ENCODE assay signal across 10 cellular contexts in genomic region chr1:89844860-89845259, GRCh38. TPM values are rescaled to one million over a fixed set of nuclear protein-coding genes. Genes with fewer than 3 reads are reported as not detected.
DNase-seq lines count a peak whose midpoint lies in the region; ATAC-seq, FAIRE-seq and TF ChIP-seq lines count a peak whose summit lies in the region.
"Had no signal": no experiment of that assay in that cellular context is flagged by ENCODE, and none has a peak within 500 bp of the region (broad histone marks: within the 10 kb centered on the region; RNA-seq: fewer than 3 reads in every experiment).

No MANE protein-coding gene starts in this region.

- H4K20me1 ChIP-seq in OCI-LY1 (ENCODE audit: insufficient read depth, low read length) (no peaks in the 10 kb centered on the region), astrocyte (ENCODE audit: insufficient read depth, low read length) (no peaks in the 10 kb centered on the region), neural progenitor cell (ENCODE audit: low read depth) (peaks cover 59% of the 10 kb centered on the region)

- peaks cover 59 to 71% (median 70%) of the 10 kb centered on the region in 3 donors for H3K4me1 Mint-ChIP-seq in CD8-positive, alpha-beta memory T cell
- H3K4me1 Mint-ChIP-seq in astrocyte (ENCODE audit: low read depth, unreplicated experiment) (peaks cover 7% of the 10 kb centered on the region), neural progenitor cell (peaks cover 41% of the 10 kb centered on the region)

- no peaks in the 10 kb centered on the region for H3K9me3 ChIP-seq in CD8-positive, alpha-beta memory T cell (ENCODE audit: low read length)
- H3K9me3 ChIP-seq in OCI-LY1 (ENCODE audit: low read length) (no peaks in the 10 kb centered on the region), astrocyte (ENCODE audit: insufficient read depth, low read depth, low read length) (no peaks in the 10 kb centered on the region), neural progenitor cell (ENCODE audit: low read depth) (no peaks in the 10 kb centered on the region), left ventricle myocardium inferior (replicated peaks) (no peaks in the 10 kb centered on the region)
- H3K9me3 ChIP-seq: tibial artery had no signal

- H3K36me3 ChIP-seq in CD8-positive, alpha-beta memory T cell (ENCODE audit: insufficient read depth, low read length) = no peaks in the 10 kb centered on the region
- peaks cover 41% of the 10 kb centered on the region; the same call in 1 of the 2 replicates for H3K36me3 ChIP-seq in OCI-LY1 (ENCODE audit: insufficient read depth, low read length)
- no peaks in the 10 kb centered on the region for H3K36me3 ChIP-seq in astrocyte (ENCODE audit: insufficient read depth, low read length)
- H3K36me3 ChIP-seq in neural progenitor cell = peaks cover 10% of the 10 kb centered on the region
- H3K36me3 ChIP-seq in left ventricle myocardium inferior = no peaks in the 10 kb centered on the region
- H3K36me3 ChIP-seq: tibial artery had no signal

- H3F3A ChIP-seq in OCI-LY1 (ENCODE audit: insufficient read depth, low read length) = 0 out of 2 replicates have a peak, but pooled peaks cover 6% of the 10 kb centered on the region
- H3F3A ChIP-seq in neural progenitor cell (ENCODE audit: low read depth) = peaks cover 8% of the 10 kb centered on the region

- H3K36me3 Mint-ChIP-seq in CD8-positive, alpha-beta memory T cell = peaks cover 0 to 32% (median 4%) of the 10 kb centered on the region in 3 donors
- no peaks in the 10 kb centered on the region for H3K36me3 Mint-ChIP-seq in astrocyte (ENCODE audit: low read depth, unreplicated experiment)
- peaks cover 17% of the 10 kb centered on the region for H3K36me3 Mint-ChIP-seq in neural progenitor cell

- CTCF ChIA-PET in CD8-positive, alpha-beta memory T cell (lab: Charles Lee) = no interaction called here

- H3K4me1 ChIP-seq in CD8-positive, alpha-beta memory T cell (ENCODE audit: insufficient read depth, low read length) = peaks cover 41% of the 10 kb centered on the region
- peaks cover 48% of the 10 kb centered on the region for H3K4me1 ChIP-seq in OCI-LY1 (ENCODE audit: insufficient read depth, low read length, severe bottlenecking)
- peaks cover 15% of the 10 kb centered on the region for H3K4me1 ChIP-seq in astrocyte (ENCODE audit: insufficient read depth, low read length)
- peaks cover 13% of the 10 kb centered on the region for H3K4me1 ChIP-seq in neural progenitor cell
- peaks cover 27% of the 10 kb centered on the region for H3K4me1 ChIP-seq in left ventricle myocardium inferior

- POLR2A ChIA-PET in CD8-positive, alpha-beta memory T cell (lab: Charles Lee) = no interaction called here

- no peak overlapping the region for H2AFZ ChIP-seq in OCI-LY1 (ENCODE audit: low read length)
- no peak overlapping the region for H2AFZ ChIP-seq in astrocyte (ENCODE audit: low read depth, low read length)
- no peak overlapping the region for H2AFZ ChIP-seq in neural progenitor cell (replicated peaks)

- no peak overlapping the region for H3K27ac ChIP-seq in CD8-positive, alpha-beta memory T cell (ENCODE audit: low read depth, low read length)
- peak overlapping the region; percentile 80 for H3K27ac ChIP-seq in OCI-LY1 (ENCODE audit: low read depth, low read length, poor library complexity, severe bottlenecking)
- H3K27ac ChIP-seq in astrocyte (ENCODE audit: low read depth, low read length) = no peak overlapping the region
- H3K27ac ChIP-seq in neural progenitor cell = no peak overlapping the region
- H3K27ac ChIP-seq in left ventricle myocardium inferior (replicated peaks) = no peak overlapping the region

- peak overlapping the region in 7 of 8 donors; percentile 81 to 98 (median 92) for H3K27ac Mint-ChIP-seq in CD8-positive, alpha-beta memory T cell
- H3K27ac Mint-ChIP-seq in astrocyte (ENCODE audit: unreplicated experiment) (no peak overlapping the region), neural progenitor cell (no peak overlapping the region)

- H3K27me3 ChIP-seq in CD8-positive, alpha-beta memory T cell (ENCODE audit: insufficient read depth, low read length, poor library complexity, severe bottlenecking) = no peaks in the 10 kb centered on the region
- no peaks in the 10 kb centered on the region for H3K27me3 ChIP-seq in OCI-LY1 (ENCODE audit: insufficient read depth, low read length)
- H3K27me3 ChIP-seq in astrocyte (ENCODE audit: insufficient read depth, low read length) = no peaks in the 10 kb centered on the region
- H3K27me3 ChIP-seq in neural progenitor cell = no peaks in the 10 kb centered on the region
- H3K27me3 ChIP-seq in left ventricle myocardium inferior (ENCODE audit: low read depth) = no peaks in the 10 kb centered on the region
- H3K27me3 ChIP-seq: tibial artery had no signal

- H3K4me3 ChIP-seq in CD8-positive, alpha-beta memory T cell (ENCODE audit: low read length) = peak overlapping the region; percentile 86
- H3K4me3 ChIP-seq in OCI-LY1 (ENCODE audit: low read depth, low read length, poor library complexity, severe bottlenecking) (peak overlapping the region; percentile 77), astrocyte (ENCODE audit: insufficient read depth, low read depth, low read length) (peak overlapping the region; percentile 88), neural progenitor cell (no peak overlapping the region), left ventricle myocardium inferior (no peak overlapping the region)

- no peaks in the 10 kb centered on the region for H3K27me3 Mint-ChIP-seq in CD8-positive, alpha-beta memory T cell
- H3K27me3 Mint-ChIP-seq in astrocyte (ENCODE audit: low read depth, unreplicated experiment) (no peaks in the 10 kb centered on the region), neural progenitor cell (ENCODE audit: insufficient read depth, low read depth) (no peaks in the 10 kb centered on the region)

- H3K9me3 Mint-ChIP-seq in CD8-positive, alpha-beta memory T cell = no peaks in the 10 kb centered on the region
- H3K9me3 Mint-ChIP-seq in astrocyte (ENCODE audit: unreplicated experiment) (no peaks in the 10 kb centered on the region), neural progenitor cell (no peaks in the 10 kb centered on the region)

- no peaks in the 10 kb centered on the region for H3K9me2 ChIP-seq in OCI-LY1 (ENCODE audit: low read depth, low read length)

- H3K4me3 Mint-ChIP-seq in CD8-positive, alpha-beta memory T cell = peak overlapping the region; percentile 89 to 98 (median 95)
- H3K4me3 Mint-ChIP-seq in astrocyte (ENCODE audit: unreplicated experiment) (peak overlapping the region; percentile 88), neural progenitor cell (peak overlapping the region; percentile 71)

- intact Hi-C loops in left ventricle myocardium inferior (cut with micrococcal nuclease) = loop anchor here (10.0 kb wide), 1 partner anchor 140 kb away; no protein-coding TSS in a partner anchor

- peak in 1 of 5 donors; percentile 33 for DNase-seq in CD8-positive, alpha-beta memory T cell
- DNase-seq in astrocyte (ENCODE audit: low read depth) = no peak
- DNase-seq in neural progenitor cell (ENCODE audit: low spot score) = no peak
- DNase-seq in left ventricle myocardium inferior = no peak
- DNase-seq in activated gamma-delta T cell (lab: John Stamatoyannopoulos, UW) = no peak
- DNase-seq: DMS153, tibial artery had no signal

- no peak for ATAC-seq in GM18909 (IDR thresholded peaks at IDR 0.05; ENCODE audit: poor library complexity, unreplicated experiment)
- no peak for ATAC-seq in HG03175 (IDR thresholded peaks at IDR 0.05; ENCODE audit: unreplicated experiment)

- H3K9ac ChIP-seq in OCI-LY1 (ENCODE audit: low read length) = peak overlapping the region; percentile 86
- peak overlapping the region; percentile 92 for H3K9ac ChIP-seq in astrocyte (ENCODE audit: low read length)
- no peak overlapping the region for H3K9ac ChIP-seq in neural progenitor cell

- TF ChIP-seq CTCF in OCI-LY1 (IDR thresholded peaks at IDR 0.05; ENCODE audit: low read length) (no peak), astrocyte (IDR thresholded peaks at IDR 0.05; ENCODE audit: insufficient read depth, low read depth, low read length) (no peak), neural progenitor cell (IDR thresholded peaks at IDR 0.05) (no peak), left ventricle myocardium inferior (IDR thresholded peaks at IDR 0.05; ENCODE audit: borderline replicate concordance) (no peak)

- H3K79me2 ChIP-seq in OCI-LY1 (ENCODE audit: insufficient read depth, low read length) (peaks cover 34% of the 10 kb centered on the region), astrocyte (ENCODE audit: insufficient read depth, low read length) (peaks cover 27% of the 10 kb centered on the region), neural progenitor cell (ENCODE audit: low read depth) (peaks cover 22% of the 10 kb centered on the region)

- FAIRE-seq in astrocyte (lab: Jason Lieb, UNC) = no peak

- H3K4me2 ChIP-seq in OCI-LY1 (ENCODE audit: low read length) (peak overlapping the region; percentile 92), astrocyte (ENCODE audit: low read length) (peak overlapping the region; percentile 87), neural progenitor cell (no peak overlapping the region)

RNA-seq across cellular contexts. Expression of gene LRRC8D, which starts 24.0 kb away (rescaled TPM):
- 10 to 100 TPM; 39.0 to 41.9 TPM for total RNA-seq in CD8-positive, alpha-beta memory T cell
- polyA plus RNA-seq in CD8-positive, alpha-beta memory T cell = 56.3 TPM
- 34.1 and 36.9 TPM in 2 replicates for total RNA-seq in astrocyte
- total RNA-seq in neural progenitor cell (ENCODE audit: low replicate concordance) = 32.6 and 55.7 TPM in 2 replicates
- total RNA-seq in left ventricle myocardium inferior = 6.4 TPM

Comparison
In these comparisons a context has a peak if more than half of its experiments do, and no peak if none do; other contexts are left out.
1. H3K4me3 ChIP-seq: peak in CD8-positive, alpha-beta memory T cell (single experiment), OCI-LY1 (single experiment) and astrocyte (single experiment); none in neural progenitor cell (single experiment) and left ventricle myocardium inferior (single experiment).
2. H3K27ac Mint-ChIP-seq: peak in CD8-positive, alpha-beta memory T cell (7 of 8); none in astrocyte (single experiment) and neural progenitor cell (single experiment).
3. Peak in every context shown above with its lines, with median percentiles within 50 percentile points of each other: H3K4me3 Mint-ChIP-seq.